ENCODE assay signal across 11 cellular contexts in genomic region chr12:10215451-10215850, GRCh38. TPM values are rescaled to one million over a fixed set of nuclear protein-coding genes. Genes with fewer than 3 reads are reported as not detected.
DNase-seq lines count a peak whose midpoint lies in the region; ATAC-seq, FAIRE-seq and TF ChIP-seq lines count a peak whose summit lies in the region.
"Had no signal": no experiment of that assay in that cellular context is flagged by ENCODE, and none has a peak within 500 bp of the region (broad histone marks: within the 10 kb centered on the region; RNA-seq: fewer than 3 reads in every experiment).

No MANE protein-coding gene starts in this region.

- H3K4me3 Mint-ChIP-seq in T-helper 2 cell treated with Interferon-gamma antibody and Interleukin-4, amounts not matched to agents 5 μg/mL and 100 μg/mL, for 36 hours: peak overlapping the region; percentile 94

- peaks cover 31% of the 10 kb centered on the region for H3K4me1 Mint-ChIP-seq in T-helper 2 cell treated with Interferon-gamma antibody and Interleukin-4, amounts not matched to agents 5 μg/mL and 100 μg/mL, for 36 hours (ENCODE audit: low read depth)

- no peak overlapping the region for H3K9ac ChIP-seq in GM12878 (ENCODE audit: control insufficient read depth, insufficient read depth, low read length)

- RAD21 ChIA-PET in GM12878 (lab: Charles Lee; ENCODE audit: unreplicated experiment): no interaction called here

- peaks cover 0 to 3% of the 10 kb centered on the region in 2 experiments; a peak in 2 of 4 replicates for H3K27me3 ChIP-seq in GM12878 (replicated peaks in 1 of 2; ENCODE audit: control insufficient read depth in 2 of 2, insufficient read depth in 2 of 2, low read length in 1 of 2)
- no peaks in the 10 kb centered on the region for H3K27me3 ChIP-seq in suprapubic skin
- H3K27me3 ChIP-seq: cardiac muscle cell had no signal

- no peaks in the 10 kb centered on the region for H3K79me2 ChIP-seq in GM12878 (ENCODE audit: control insufficient read depth, insufficient read depth, low read length)

- H3K9me3 ChIP-seq in GM12878 (replicated peaks; ENCODE audit: control insufficient read depth, insufficient read depth, low read length) (no peaks in the 10 kb centered on the region), suprapubic skin (no peaks in the 10 kb centered on the region)

- H3K4me1 ChIP-seq in GM12878 (ENCODE audit: control insufficient read depth, insufficient read depth, low read length): peaks cover 6% of the 10 kb centered on the region; the same call in 1 of the 2 replicates
- peaks cover 38% of the 10 kb centered on the region for H3K4me1 ChIP-seq in suprapubic skin

- BruUV-seq in GM12878 (replicated peaks; lab: Mats Ljungman, UMichigan): no TSS peak

- no peak for TF ChIP-seq RAD21 in GM12878 (IDR thresholded peaks at IDR 0.05; ENCODE audit: insufficient read depth, low read depth, low read length)

- TF ChIP-seq POLR2A in GM12878 (IDR thresholded peaks at IDR 0.05; ENCODE audit: low read depth, low read length) (no peak), suprapubic skin (IDR thresholded peaks at IDR 0.05) (no peak)

- DNase-seq in T-helper 2 cell treated with Interferon-gamma antibody and Interleukin-4, amounts not matched to agents 5 μg/mL and 100 μg/mL, for 36 hours (ENCODE audit: low spot score): no peak
- DNase-seq in T-helper 2 cell: no peak
- no peak for DNase-seq in GM12878 (ENCODE audit: low read depth, low spot score)
- DNase-seq in iPS-NIHi7 (ENCODE audit: extremely low spot score): peak; percentile 17
- no peak for DNase-seq in suprapubic skin (ENCODE audit: low spot score in 2 of 2)
- DNase-seq in SIG-M5 (lab: John Stamatoyannopoulos, UW): no peak
- DNase-seq in GM10248 (ENCODE audit: extremely low spot score): no peak
- DNase-seq: NCI-H1048 had no signal

- in situ Hi-C loops in GM12878 (cut with MboI): no loop called here

- H3K27me3 Mint-ChIP-seq in T-helper 2 cell treated with Interferon-gamma antibody and Interleukin-4, amounts not matched to agents 5 μg/mL and 100 μg/mL, for 36 hours (ENCODE audit: low read depth): peaks cover 11% of the 10 kb centered on the region

- TF ChIP-seq CTCF in GM12878 (IDR thresholded peaks at IDR 0.05 in 2 of 3, conservative IDR thresholded peaks at IDR 0.05 in 1 of 3; ENCODE audit: control insufficient read depth in 2 of 3, extremely low read depth in 1 of 3, insufficient read depth in 1 of 3, low read depth in 3 of 3, low read length in 3 of 3) (no peak), suprapubic skin (IDR thresholded peaks at IDR 0.05) (no peak), GM10248 (IDR thresholded peaks at IDR 0.05; ENCODE audit: control extremely low read depth, extremely low read depth, low read depth, missing control alignments) (no peak)

- H3K36me3 Mint-ChIP-seq in T-helper 2 cell treated with Interferon-gamma antibody and Interleukin-4, amounts not matched to agents 5 μg/mL and 100 μg/mL, for 36 hours (ENCODE audit: low read depth): peaks cover 5% of the 10 kb centered on the region

- POLR2A ChIA-PET in GM12878 (lab: Charles Lee) (interaction anchor here (0.7 kb wide), 1 partner anchor 402 kb away, joined by 3 read pairs; no protein-coding TSS in a partner anchor), GM10248 (lab: Yijun Ruan, JAX) (no interaction called here)

- no peaks in the 10 kb centered on the region for H3K9me3 Mint-ChIP-seq in T-helper 2 cell treated with Interferon-gamma antibody and Interleukin-4, amounts not matched to agents 5 μg/mL and 100 μg/mL, for 36 hours

- H3K4me3 ChIP-seq in GM12878: no peak overlapping the region
- H3K4me3 ChIP-seq in suprapubic skin: peak overlapping the region; percentile 75

- no peak overlapping the region for H2AFZ ChIP-seq in GM12878 (ENCODE audit: control insufficient read depth, low read depth, low read length)

- no peak for ATAC-seq in GM12878
- ATAC-seq in GM19397 (IDR thresholded peaks at IDR 0.05; ENCODE audit: unreplicated experiment): no peak

- H3K27ac ChIP-seq in GM12878 (ENCODE audit: control insufficient read depth, insufficient read depth): no peak overlapping the region
- H3K27ac ChIP-seq in suprapubic skin: peak overlapping the region; percentile 99

- no peak for FAIRE-seq in GM12878 (lab: Jason Lieb, UNC)

- no peak for TF ChIP-seq EP300 in GM12878 (IDR thresholded peaks at IDR 0.05; ENCODE audit: borderline replicate concordance in 1 of 2, control insufficient read depth in 1 of 2, low read depth in 2 of 2, low read length in 2 of 2)
- TF ChIP-seq EP300 in suprapubic skin (IDR thresholded peaks at IDR 0.05): no peak

- CTCF ChIA-PET in GM12878 (lab: Yijun Ruan, JAX): no interaction called here
- CTCF ChIA-PET in GM10248 (lab: Yijun Ruan, JAX): no interaction called here

- no peaks in the 10 kb centered on the region for H4K20me1 ChIP-seq in GM12878 (ENCODE audit: control insufficient read depth, insufficient read depth)

- SMC1A ChIA-PET in GM12878 (lab: Charles Lee; ENCODE audit: uncharacterized antibody, unreplicated experiment): interaction anchor here (1.1 to 2.4 kb wide), 2 partner anchors 13 to 20 kb away, joined by 3 to 6 read pairs; no protein-coding TSS in a partner anchor

- WGBS in GM12878 (ENCODE audit: insufficient coverage, insufficient replicate concordance, low lambda C conversion rate, missing lambda C conversion rate): 34% methylated on average over 2 of the region's 2 CpGs
- 71% methylated on average over 2 of the region's 2 CpGs for WGBS in suprapubic skin

- H3K27ac Mint-ChIP-seq in T-helper 2 cell treated with Interferon-gamma antibody and Interleukin-4, amounts not matched to agents 5 μg/mL and 100 μg/mL, for 36 hours: no peak overlapping the region

- H3K4me2 ChIP-seq in GM12878 (ENCODE audit: control insufficient read depth, insufficient read depth): peak overlapping the region; percentile 47; the same call in 1 of the 2 replicates

- H3K36me3 ChIP-seq in GM12878 (ENCODE audit: control insufficient read depth in 2 of 2, insufficient read depth in 2 of 2, low read length in 1 of 2) (no peaks in the 10 kb centered on the region), suprapubic skin (peaks cover 17% of the 10 kb centered on the region)

- intact Hi-C loops in GM12878 (cut with micrococcal nuclease; ENCODE audit: unreplicated experiment): no loop called here

TF ChIP-seq in GM12878, 131 proteins besides CTCF, POLR2A, EP300 and RAD21 (continues in another document):
- TF ChIP-seq RUNX3 (IDR thresholded peaks at IDR 0.05; ENCODE audit: low read length): peak; percentile 59

RNA-seq across cellular contexts. Expression of gene GABARAPL1, which starts 2.8 kb away (rescaled TPM):
- 4.4 and 6.0 TPM in 2 replicates for total RNA-seq in GM12878 (2013; cell fraction: nucleolus; rRNA removed)
- 2.1 and 3.2 TPM in 2 replicates for total RNA-seq in GM12878 (2014; rRNA removed)
- 2.0 and 2.4 TPM in 2 replicates for total RNA-seq in GM12878 (2014; rRNA removed; fragmentation: Illumina TruSeq; extraction: Trizol)
- 2.7 and 3.6 TPM in 2 replicates for total RNA-seq in GM12878 (2021)
- 7.2 TPM for polyA plus RNA-seq in GM12878 (2011; ENCODE audit: low read depth)
- 0.71 and 0.99 TPM in 2 replicates for polyA plus RNA-seq in GM12878 (2011; rRNA removed)
- polyA plus RNA-seq in GM12878 (2011; cell fraction: cytosol; rRNA removed): 0.28 and 0.69 TPM in 2 replicates
- polyA plus RNA-seq in GM12878 (2011; cell fraction: nucleus; rRNA removed): 0.86 and 0.99 TPM in 2 replicates
- polyA plus RNA-seq in GM12878 (2012): 7.8 and 9.0 TPM in 2 replicates
- polyA plus RNA-seq in GM12878 (2014; fragmentation: Illumina TruSeq; extraction: Trizol): 3.1 and 11.1 TPM in 2 replicates
- under 1 TPM; 0.55 to 0.71 TPM for polyA plus RNA-seq in GM12878 (2014; fragmentation: Nextera tagmentation; extraction: Ambion mirVana)
- 3.7 and 4.8 TPM in 2 replicates for polyA plus RNA-seq in GM12878 (2014; rRNA removed)
- under 1 TPM; 0.42 to 0.75 TPM for polyA plus RNA-seq in GM12878 (2016; fragmentation: Nextera tagmentation; extraction: Ambion mirVana)
- polyA minus RNA-seq in GM12878 (2011; rRNA and poly(A)+ RNA removed): 0.29 and 0.67 TPM in 2 replicates
- polyA minus RNA-seq in GM12878 (2011; cell fraction: cytosol; rRNA and poly(A)+ RNA removed): 3.2 and 4.9 TPM in 2 replicates
- polyA minus RNA-seq in GM12878 (2011; cell fraction: nucleus; rRNA and poly(A)+ RNA removed): 0.57 and 0.85 TPM in 2 replicates
- total RNA-seq in suprapubic skin: 10 to 100 TPM; 48.7 to 94.6 (median 81.1) TPM

RNA-seq across cellular contexts. Expression of gene TMEM52B, which starts 36.6 kb away (rescaled TPM):
- total RNA-seq in GM12878 (2013; cell fraction: nucleolus; rRNA removed): not detected in 2 replicates
- not detected in 2 replicates for total RNA-seq in GM12878 (2014; rRNA removed)
- not detected in 2 replicates for total RNA-seq in GM12878 (2014; rRNA removed; fragmentation: Illumina TruSeq; extraction: Trizol)
- total RNA-seq in GM12878 (2021): not detected in 2 replicates
- polyA plus RNA-seq in GM12878 (2011; ENCODE audit: low read depth): not detected
- not detected in 2 replicates for polyA plus RNA-seq in GM12878 (2011; rRNA removed)
- not detected in 2 replicates for polyA plus RNA-seq in GM12878 (2011; cell fraction: cytosol; rRNA removed)
- polyA plus RNA-seq in GM12878 (2011; cell fraction: nucleus; rRNA removed): not detected in 2 replicates
- 0.08 and 0.38 TPM in 2 replicates for polyA plus RNA-seq in GM12878 (2012)
- polyA plus RNA-seq in GM12878 (2014; fragmentation: Illumina TruSeq; extraction: Trizol): not detected in 2 replicates
- polyA plus RNA-seq in GM12878 (2014; fragmentation: Nextera tagmentation; extraction: Ambion mirVana): not detected
- polyA plus RNA-seq in GM12878 (2014; rRNA removed): 0.05 TPM in 1 of 2 replicates, not detected in the other
- not detected for polyA plus RNA-seq in GM12878 (2016; fragmentation: Nextera tagmentation; extraction: Ambion mirVana)
- not detected in 2 replicates for polyA minus RNA-seq in GM12878 (2011; rRNA and poly(A)+ RNA removed)
- polyA minus RNA-seq in GM12878 (2011; cell fraction: cytosol; rRNA and poly(A)+ RNA removed): not detected in 2 replicates
- not detected in 2 replicates for polyA minus RNA-seq in GM12878 (2011; cell fraction: nucleus; rRNA and poly(A)+ RNA removed)
- total RNA-seq in suprapubic skin: under 1 TPM in 1 of 4 donors, not detected in 3; 0.16 TPM
- total RNA-seq: cardiac muscle cell, RPMI7951 had no signal
- polyA plus RNA-seq: cardiac muscle cell had no signal

RNA-seq across cellular contexts. Expression of gene OLR1, which starts 43.5 kb away (rescaled TPM):
- total RNA-seq in GM12878 (2013; cell fraction: nucleolus; rRNA removed): not detected in 2 replicates
- total RNA-seq in GM12878 (2014; rRNA removed): not detected in 2 replicates
- total RNA-seq in GM12878 (2014; rRNA removed; fragmentation: Illumina TruSeq; extraction: Trizol): not detected in 2 replicates
- total RNA-seq in GM12878 (2021): 0.08 TPM in 1 of 2 replicates, not detected in the other
- polyA plus RNA-seq in GM12878 (2011; ENCODE audit: low read depth): not detected
- polyA plus RNA-seq in GM12878 (2011; rRNA removed): not detected in 2 replicates
- polyA plus RNA-seq in GM12878 (2011; cell fraction: cytosol; rRNA removed): not detected in 2 replicates
- not detected in 2 replicates for polyA plus RNA-seq in GM12878 (2011; cell fraction: nucleus; rRNA removed)
- 0.17 TPM in 1 of 2 replicates, not detected in the other for polyA plus RNA-seq in GM12878 (2012)
- not detected in 2 replicates for polyA plus RNA-seq in GM12878 (2014; fragmentation: Illumina TruSeq; extraction: Trizol)
- not detected for polyA plus RNA-seq in GM12878 (2014; fragmentation: Nextera tagmentation; extraction: Ambion mirVana)
- not detected in 2 replicates for polyA plus RNA-seq in GM12878 (2014; rRNA removed)
- polyA plus RNA-seq in GM12878 (2016; fragmentation: Nextera tagmentation; extraction: Ambion mirVana): not detected
- not detected in 2 replicates for polyA minus RNA-seq in GM12878 (2011; rRNA and poly(A)+ RNA removed)
- polyA minus RNA-seq in GM12878 (2011; cell fraction: cytosol; rRNA and poly(A)+ RNA removed): 1.1 and 1.3 TPM in 2 replicates
- 0.12 and 0.29 TPM in 2 replicates for polyA minus RNA-seq in GM12878 (2011; cell fraction: nucleus; rRNA and poly(A)+ RNA removed)
- total RNA-seq in suprapubic skin: not detected
- total RNA-seq: cardiac muscle cell, RPMI7951 had no signal

Comparison
In these comparisons a context has a peak if more than half of its experiments do, and no peak if none do; other contexts are left out.
1. RNA of gene GABARAPL1, which starts 2.8 kb away (total RNA-seq): 48.7 to 94.6 TPM in suprapubic skin; 2.0 to 6.0 TPM in GM12878; every median in the first group is over 4 times any median in the second.